In the genomic region with DNA sequence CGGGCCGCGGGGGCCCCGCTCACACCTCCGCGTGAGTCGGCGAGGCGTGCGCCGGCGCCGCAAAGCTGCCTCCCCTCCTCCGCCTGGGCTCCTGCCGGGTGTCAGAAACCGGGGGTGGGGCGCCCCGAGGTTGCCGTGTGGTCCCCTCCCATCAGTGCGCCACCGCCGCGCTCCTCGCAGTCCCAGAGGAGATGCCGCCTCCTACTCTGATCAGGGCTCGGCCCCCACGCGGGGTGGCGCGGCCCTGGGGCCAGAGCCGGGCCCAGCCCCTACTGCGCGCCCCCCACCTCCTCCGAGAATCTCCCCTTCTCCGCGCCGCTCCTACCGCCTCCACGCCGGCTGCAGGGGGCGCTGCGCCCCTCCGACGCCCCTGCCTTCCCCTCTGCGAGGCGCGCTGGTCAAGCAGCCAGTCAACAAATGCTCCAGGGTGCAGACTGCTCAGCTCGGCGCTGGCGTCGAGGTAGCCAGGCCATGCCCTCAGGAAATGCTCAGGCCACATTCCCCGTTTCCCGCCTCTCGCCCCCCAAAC, we compare ENCODE assay signal across 9 cellular contexts. TPM values are rescaled to one million over a fixed set of nuclear protein-coding genes. Genes with fewer than 3 reads are reported as not detected.
DNase-seq lines count a peak whose midpoint lies in the region; ATAC-seq and TF ChIP-seq lines count a peak whose summit lies in the region.
"Had no signal": no experiment of that assay in that cellular context is flagged by ENCODE, and none has a peak within 500 bp of the region (broad histone marks: within the 10 kb centered on the region; RNA-seq: fewer than 3 reads in every experiment).

No MANE protein-coding gene starts in this region.

- H3K27ac ChIP-seq in heart right ventricle = peak overlapping the region in 8 of 10 donors; percentile 52 to 82 (median 78)

- peaks cover 15% of the 10 kb centered on the region for H3K27me3 Mint-ChIP-seq in activated T-helper 17 cell treated with anti-CD3 and anti-CD28 coated beads, Interleukin-2, amount 50 U/mL, for 72 hours

- H3K36me3 ChIP-seq in heart right ventricle = no peaks in the 10 kb centered on the region

- DNase-seq in Daoy (ENCODE audit: low read depth) (peak; percentile 71), NB4 (ENCODE audit: low read depth) (no peak), heart right ventricle (peak; percentile 46 to 56), hepatic stellate cell (ENCODE audit: low spot score) (no peak), left lobe of liver (ENCODE audit: low spot score) (no peak)
- peak; percentile 46 for DNase-seq in stimulated activated CD4-positive, alpha-beta T cell treated with anti-CD3 and anti-CD28 coated beads, Interleukin-4, amount 100 ng/mL, for 1 hour

- H3K4me1 Mint-ChIP-seq in activated T-helper 17 cell treated with anti-CD3 and anti-CD28 coated beads, Interleukin-2, amount 50 U/mL, for 72 hours = peaks cover 7% of the 10 kb centered on the region

- TF ChIP-seq CTCF in NB4 (IDR thresholded peaks at IDR 0.05; ENCODE audit: low read depth, low read length) = peak; percentile 27
- peak; percentile 25 to 70 (median 56) for TF ChIP-seq CTCF in heart right ventricle (IDR thresholded peaks at IDR 0.05)

- intact Hi-C loops in heart right ventricle (cut with DNase I) = loop anchor here in 5 of 10 donors (5.0 to 10.0 kb wide), 3 partner anchors 33 to 77 kb away; no protein-coding TSS in a partner anchor

- peak overlapping the region; percentile 68 for H3K4me3 Mint-ChIP-seq in activated T-helper 17 cell treated with anti-CD3 and anti-CD28 coated beads, Interleukin-2, amount 50 U/mL, for 72 hours

- no peak for TF ChIP-seq POLR2A in NB4 (IDR thresholded peaks at IDR 0.05; ENCODE audit: extremely low read depth, insufficient read length)

- H3K27ac Mint-ChIP-seq in activated T-helper 17 cell treated with anti-CD3 and anti-CD28 coated beads, Interleukin-2, amount 50 U/mL, for 72 hours = no peak overlapping the region

- H3K36me3 Mint-ChIP-seq in activated T-helper 17 cell treated with anti-CD3 and anti-CD28 coated beads, Interleukin-2, amount 50 U/mL, for 72 hours (ENCODE audit: low read depth) = no peaks in the 10 kb centered on the region

- no peak overlapping the region for H3K4me3 ChIP-seq in NB4 (ENCODE audit: low read depth, low read length)
- H3K4me3 ChIP-seq in heart right ventricle = peak overlapping the region in 9 of 10 donors; percentile 32 to 56 (median 44)

- H3K9me3 ChIP-seq in heart right ventricle = no peaks in the 10 kb centered on the region

- ATAC-seq in activated T-helper 17 cell treated with anti-CD3 and anti-CD28 coated beads, Interleukin-2, amount 50 U/mL, for 72 hours (replicated peaks) = peak; percentile 18
- ATAC-seq in heart right ventricle = peak; percentile 23 to 57 (median 44)
- ATAC-seq in GM18511 (IDR thresholded peaks at IDR 0.05; ENCODE audit: unreplicated experiment) = no peak
- no peak for ATAC-seq in left lobe of liver

- WGBS in heart right ventricle, 2 donors = 15 to 25% methylated on average over 32 to 54 of the region's 54 CpGs

- no peaks in the 10 kb centered on the region for H3K9me3 Mint-ChIP-seq in activated T-helper 17 cell treated with anti-CD3 and anti-CD28 coated beads, Interleukin-2, amount 50 U/mL, for 72 hours

- H3K4me1 ChIP-seq in heart right ventricle = peaks cover 18 to 59% (median 49%) of the 10 kb centered on the region in 9 donors

- H3K27me3 ChIP-seq in heart right ventricle = peaks cover 0 to 47% (median 9%) of the 10 kb centered on the region in 7 donors

RNA-seq across cellular contexts. Expression of a gene that starts 0.5 kb away (rescaled TPM):
- total RNA-seq in Daoy (2014; rRNA removed; shearing (Covaris generic)) = 5.1 and 6.3 TPM in 2 replicates
- total RNA-seq in activated T-helper 17 cell treated with anti-CD3 and anti-CD28 coated beads, Interleukin-2, amount 50 U/mL, for 72 hours = 1 to 10 TPM; 2.5 TPM
- total RNA-seq in heart right ventricle (10 to 100 TPM; 18.5 to 42.4 (median 26.3) TPM), left lobe of liver (1.3 TPM)
- polyA plus RNA-seq in heart right ventricle = 10 to 100 TPM; 23.7 to 45.5 TPM
- total RNA-seq: RPMI7951 had no signal

RNA-seq across cellular contexts. Expression of a gene that starts 12.1 kb away (rescaled TPM):
- 18.3 and 41.4 TPM in 2 replicates for total RNA-seq in Daoy (2014; rRNA removed; shearing (Covaris generic))
- 10 to 100 TPM; 17.9 to 18.3 TPM for total RNA-seq in activated T-helper 17 cell treated with anti-CD3 and anti-CD28 coated beads, Interleukin-2, amount 50 U/mL, for 72 hours
- total RNA-seq in heart right ventricle (10 to 100 TPM; 18.9 to 33.9 (median 29.6) TPM), left lobe of liver (11.5 TPM)
- 10 to 100 TPM; 15.1 to 31.1 TPM for polyA plus RNA-seq in heart right ventricle

Comparison
In these comparisons a context has a peak if more than half of its experiments do, and no peak if none do; other contexts are left out.
1. DNase-seq: peak in Daoy (single experiment), heart right ventricle (2 of 2) and stimulated activated CD4-positive, alpha-beta T cell treated with anti-CD3 and anti-CD28 coated beads, Interleukin-4, amount 100 ng/mL, for 1 hour (single experiment); none in NB4 (single experiment), hepatic stellate cell (single experiment) and left lobe of liver (single experiment).
2. ATAC-seq: peak in activated T-helper 17 cell treated with anti-CD3 and anti-CD28 coated beads, Interleukin-2, amount 50 U/mL, for 72 hours (single experiment) and heart right ventricle (8 of 8); none in GM18511 (single experiment) and left lobe of liver (single experiment).